ENCODE assay signal across 14 cellular contexts in the genomic region with DNA sequence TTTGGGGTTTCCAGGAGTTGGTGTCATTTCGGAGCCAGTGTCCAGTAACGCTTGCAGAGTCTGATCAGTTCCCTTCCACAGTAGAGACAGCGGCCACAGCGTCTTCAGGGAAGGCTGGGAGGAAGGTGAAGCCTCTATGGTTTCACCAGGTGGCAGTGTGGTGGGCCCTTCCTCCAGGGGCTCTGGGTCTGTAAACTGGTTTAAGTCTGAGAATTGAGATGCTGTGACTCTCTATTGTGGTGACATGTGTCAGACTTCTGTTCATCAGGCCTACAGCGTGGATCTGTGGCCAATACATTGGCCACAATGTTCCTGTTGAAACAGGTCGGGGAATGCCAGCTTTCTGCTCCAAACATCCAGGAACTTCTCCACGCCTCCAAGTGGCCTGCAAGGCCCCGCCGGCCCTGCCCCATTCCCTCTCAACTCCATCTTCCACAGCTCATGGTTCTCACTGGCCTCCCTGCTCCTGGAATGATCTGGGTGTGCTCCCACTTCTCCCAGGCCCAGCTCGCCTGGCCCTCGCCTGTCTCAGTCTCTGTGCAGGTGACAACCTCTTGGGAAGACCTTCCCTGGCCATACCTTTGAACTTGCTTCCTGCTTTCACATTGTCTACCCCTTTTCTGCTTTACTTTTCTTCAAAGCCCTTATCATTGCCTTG.
DNase-seq lines count a peak whose midpoint lies in the region; ATAC-seq, FAIRE-seq and TF ChIP-seq lines count a peak whose summit lies in the region.
"Had no signal": no experiment of that assay in that cellular context is flagged by ENCODE, and none has a peak within 500 bp of the region (broad histone marks: within the 10 kb centered on the region; RNA-seq: fewer than 3 reads in every experiment).

No MANE protein-coding gene starts in this region.

- peak in 3 of 5 donors; percentile 9 to 55 (median 18) for DNase-seq in heart left ventricle
- no peak for DNase-seq in left ventricle myocardium inferior
- no peak for DNase-seq in K562 (ENCODE audit: extremely low read depth in 1 of 4, low spot score in 3 of 4)
- DNase-seq in left kidney (ENCODE audit: low read depth, low spot score), result peak; percentile 56
- peak; percentile 39 for DNase-seq in upper lobe of right lung
- DNase-seq in NCI-H1930 (lab: John Stamatoyannopoulos, UW), result no peak
- DNase-seq in hypothalamus (lab: John Stamatoyannopoulos, UW), result no peak
- DNase-seq: mucosa of descending colon; NCI-H2081; stimulated activated CD4-positive, alpha-beta T cell treated with anti-CD3 and anti-CD28 coated beads, Interleukin-2, amount 100 ng/mL, for 24 hours had no signal

- TF ChIP-seq EP300 in K562 (IDR thresholded peaks at IDR 0.05; ENCODE audit: low read length), result no peak

- no peaks in the 10 kb centered on the region for H4K20me1 ChIP-seq in K562 (replicated peaks; ENCODE audit: control insufficient read depth, insufficient read depth, low read length)

- WGBS in heart left ventricle, 4 donors, result 91 to 95% (median 94%) methylated on average over 9 to 11 of the region's 11 CpGs
- WGBS in K562 (ENCODE audit: insufficient coverage, low coverage, missing lambda C conversion rate), result 6% methylated on average over 11 of the region's 11 CpGs

- H2AFZ ChIP-seq in K562 (ENCODE audit: low read depth, low read length), result no peak overlapping the region

- no peaks in the 10 kb centered on the region for H3K9me1 ChIP-seq in K562 (ENCODE audit: control insufficient read depth, insufficient read depth, low read length)

- BruUV-seq in K562 (replicated peaks; lab: Mats Ljungman, UMichigan), result no TSS peak

- no peak for ATAC-seq in heart left ventricle
- no peak for ATAC-seq in K562
- no peak for ATAC-seq in upper lobe of right lung
- no peak for ATAC-seq in GM19397 (IDR thresholded peaks at IDR 0.05; ENCODE audit: unreplicated experiment)
- ATAC-seq: mucosa of descending colon had no signal

- H3K27me3 ChIP-seq in heart left ventricle (no peaks in the 10 kb centered on the region), left ventricle myocardium inferior (ENCODE audit: low read depth) (no peaks in the 10 kb centered on the region), K562 (ENCODE audit: control insufficient read depth in 2 of 2, insufficient read depth in 2 of 2, low read length in 2 of 2) (peaks cover 39 to 59% of the 10 kb centered on the region in 2 experiments), upper lobe of right lung (no peaks in the 10 kb centered on the region)
- H3K27me3 ChIP-seq: esophagus muscularis mucosa had no signal

- H3K27ac ChIP-seq in heart left ventricle (peak overlapping the region in 1 of 12 donors; percentile 47), left ventricle myocardium inferior (replicated peaks) (no peak overlapping the region), K562 (ENCODE audit: extremely low read depth, low read depth, low read length) (no peak overlapping the region), upper lobe of right lung (no peak overlapping the region)
- H3K27ac ChIP-seq: coronary artery had no signal

- TF ChIP-seq POLR2A in heart left ventricle (IDR thresholded peaks at IDR 0.05), result no peak
- TF ChIP-seq POLR2A in K562 (conservative IDR thresholded peaks at IDR 0.05), result no peak

- no peak overlapping the region for H3K4me2 ChIP-seq in K562 (ENCODE audit: insufficient read depth, low read length)

- POLR2A ChIA-PET in K562 (lab: Yijun Ruan, JAX), result interaction anchor here (0.5 to 0.7 kb wide), 2 partner anchors 12 to 59 kb away, joined by 3 read pairs; no protein-coding TSS in a partner anchor

- H3K4me3 ChIP-seq in heart left ventricle, result no peak overlapping the region
- H3K4me3 ChIP-seq in left ventricle myocardium inferior, result no peak overlapping the region
- no peak overlapping the region for H3K4me3 ChIP-seq in K562
- H3K4me3 ChIP-seq in upper lobe of right lung, result no peak overlapping the region
- H3K4me3 ChIP-seq: coronary artery, esophagus muscularis mucosa, mucosa of descending colon had no signal

- H3K79me2 ChIP-seq in K562 (ENCODE audit: control insufficient read depth, insufficient read depth, low read length), result no peaks in the 10 kb centered on the region

- H3K9ac ChIP-seq in K562 (ENCODE audit: insufficient read depth in 1 of 2, low read depth in 2 of 2, low read length in 2 of 2), result no peak overlapping the region

- no peaks in the 10 kb centered on the region for H3K36me3 ChIP-seq in heart left ventricle
- H3K36me3 ChIP-seq in left ventricle myocardium inferior, result no peaks in the 10 kb centered on the region
- no peaks in the 10 kb centered on the region for H3K36me3 ChIP-seq in K562 (ENCODE audit: control insufficient read depth, insufficient read depth, low read length)
- H3K36me3 ChIP-seq in upper lobe of right lung, result no peaks in the 10 kb centered on the region
- H3K36me3 ChIP-seq: esophagus muscularis mucosa had no signal

- intact Hi-C loops in heart left ventricle (cut with DNase I) (no loop called here), left ventricle myocardium inferior (cut with micrococcal nuclease) (no loop called here), K562 (cut with micrococcal nuclease) (no loop called here), upper lobe of right lung (cut with DNase I) (no loop called here)

- H3K4me1 ChIP-seq in heart left ventricle, result peaks cover 0 to 23% (median 10%) of the 10 kb centered on the region in 12 donors
- H3K4me1 ChIP-seq in left ventricle myocardium inferior, result peaks cover 18% of the 10 kb centered on the region
- H3K4me1 ChIP-seq in K562 (replicated peaks in 1 of 2; ENCODE audit: control insufficient read depth in 2 of 2, insufficient read depth in 2 of 2, low read length in 2 of 2), result no peaks in the 10 kb centered on the region; a peak in 1 of 5 replicates
- H3K4me1 ChIP-seq in upper lobe of right lung, result no peaks in the 10 kb centered on the region

- H3K9me3 ChIP-seq in heart left ventricle (no peaks in the 10 kb centered on the region), left ventricle myocardium inferior (replicated peaks) (no peaks in the 10 kb centered on the region), K562 (replicated peaks; ENCODE audit: control insufficient read depth, insufficient read depth, low read depth, low read length) (0 out of 2 replicates have a peak, but pooled peaks cover 2% of the 10 kb centered on the region), upper lobe of right lung (no peaks in the 10 kb centered on the region)
- H3K9me3 ChIP-seq: esophagus muscularis mucosa, mucosa of descending colon had no signal

- in situ Hi-C loops in K562 (cut with MboI), result no loop called here

- TF ChIP-seq RAD21 in K562 (CRISPR knock-in tag; conservative IDR thresholded peaks at IDR 0.05 in 1 of 2, IDR thresholded peaks at IDR 0.05 in 1 of 2), result no peak

- CTCF ChIA-PET in K562 (lab: Yijun Ruan, JAX; ENCODE audit: low intra/inter-chr PET ratio), result no interaction called here

- FAIRE-seq in K562 (lab: Jason Lieb, UNC), result peak; percentile 32
- FAIRE-seq: D721Med had no signal

- TF ChIP-seq CTCF in heart left ventricle (IDR thresholded peaks at IDR 0.05) (no peak), left ventricle myocardium inferior (IDR thresholded peaks at IDR 0.05; ENCODE audit: borderline replicate concordance) (no peak), K562 (IDR thresholded peaks at IDR 0.05 in 2 of 3, conservative IDR thresholded peaks at IDR 0.05 in 1 of 3; ENCODE audit: insufficient read depth in 2 of 3, low read depth in 1 of 3, low read length in 3 of 3) (0 out of 6 replicates have a peak, but pooled peaks of 2 of the 3 experiments have one; percentile 9 to 12), upper lobe of right lung (IDR thresholded peaks at IDR 0.05) (no peak)

TF ChIP-seq in K562, 482 proteins besides CTCF, POLR2A, EP300 and RAD21:
- TF ChIP-seq ZNF79 (CRISPR knock-in tag; IDR thresholded peaks at IDR 0.05; ENCODE audit: low read depth) (no peak), LARP7 (IDR thresholded peaks at IDR 0.05) (no peak), NFIX (CRISPR knock-in tag; IDR thresholded peaks at IDR 0.05; ENCODE audit: low read depth) (no peak)

Comparison
In these comparisons a context has a peak if more than half of its experiments do, and no peak if none do; other contexts are left out.
1. DNase-seq: peak in heart left ventricle (3 of 5), left kidney (single experiment) and upper lobe of right lung (single experiment); none in left ventricle myocardium inferior (single experiment), K562 (0 of 4), NCI-H1930 (0 of 2) and hypothalamus (0 of 51).
2. CTCF ChIP-seq: peak in K562 (2 of 3); none in heart left ventricle (0 of 12), left ventricle myocardium inferior (single experiment) and upper lobe of right lung (single experiment).